ENCODE assay signal across 1 cellular context in the genomic region with DNA sequence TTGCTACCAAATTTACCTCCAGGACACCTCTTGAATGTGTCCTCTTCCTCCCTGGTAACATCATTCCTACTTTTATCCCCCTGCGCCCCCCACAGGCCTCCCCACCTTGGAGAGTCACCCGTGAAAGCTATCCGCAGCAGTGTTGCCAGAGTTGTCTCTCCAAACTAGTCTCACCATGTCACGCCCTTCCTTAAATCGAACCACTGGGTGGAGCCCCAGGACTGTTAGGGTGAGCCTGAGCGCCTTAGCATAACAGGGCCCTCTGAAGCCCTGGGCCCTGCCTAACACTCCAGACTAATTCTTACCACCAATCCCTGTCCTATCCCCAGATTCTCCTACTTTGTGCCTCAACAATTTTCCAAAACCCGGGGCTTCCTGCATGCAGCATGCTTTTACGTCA.
TF ChIP-seq lines count a peak whose summit lies in the region.

No MANE protein-coding gene starts in this region.

TF ChIP-seq in HEK293, 187 proteins besides CTCF, POLR2A, EP300 and RAD21 (continued from another document):
- TF ChIP-seq, protein P1, sequence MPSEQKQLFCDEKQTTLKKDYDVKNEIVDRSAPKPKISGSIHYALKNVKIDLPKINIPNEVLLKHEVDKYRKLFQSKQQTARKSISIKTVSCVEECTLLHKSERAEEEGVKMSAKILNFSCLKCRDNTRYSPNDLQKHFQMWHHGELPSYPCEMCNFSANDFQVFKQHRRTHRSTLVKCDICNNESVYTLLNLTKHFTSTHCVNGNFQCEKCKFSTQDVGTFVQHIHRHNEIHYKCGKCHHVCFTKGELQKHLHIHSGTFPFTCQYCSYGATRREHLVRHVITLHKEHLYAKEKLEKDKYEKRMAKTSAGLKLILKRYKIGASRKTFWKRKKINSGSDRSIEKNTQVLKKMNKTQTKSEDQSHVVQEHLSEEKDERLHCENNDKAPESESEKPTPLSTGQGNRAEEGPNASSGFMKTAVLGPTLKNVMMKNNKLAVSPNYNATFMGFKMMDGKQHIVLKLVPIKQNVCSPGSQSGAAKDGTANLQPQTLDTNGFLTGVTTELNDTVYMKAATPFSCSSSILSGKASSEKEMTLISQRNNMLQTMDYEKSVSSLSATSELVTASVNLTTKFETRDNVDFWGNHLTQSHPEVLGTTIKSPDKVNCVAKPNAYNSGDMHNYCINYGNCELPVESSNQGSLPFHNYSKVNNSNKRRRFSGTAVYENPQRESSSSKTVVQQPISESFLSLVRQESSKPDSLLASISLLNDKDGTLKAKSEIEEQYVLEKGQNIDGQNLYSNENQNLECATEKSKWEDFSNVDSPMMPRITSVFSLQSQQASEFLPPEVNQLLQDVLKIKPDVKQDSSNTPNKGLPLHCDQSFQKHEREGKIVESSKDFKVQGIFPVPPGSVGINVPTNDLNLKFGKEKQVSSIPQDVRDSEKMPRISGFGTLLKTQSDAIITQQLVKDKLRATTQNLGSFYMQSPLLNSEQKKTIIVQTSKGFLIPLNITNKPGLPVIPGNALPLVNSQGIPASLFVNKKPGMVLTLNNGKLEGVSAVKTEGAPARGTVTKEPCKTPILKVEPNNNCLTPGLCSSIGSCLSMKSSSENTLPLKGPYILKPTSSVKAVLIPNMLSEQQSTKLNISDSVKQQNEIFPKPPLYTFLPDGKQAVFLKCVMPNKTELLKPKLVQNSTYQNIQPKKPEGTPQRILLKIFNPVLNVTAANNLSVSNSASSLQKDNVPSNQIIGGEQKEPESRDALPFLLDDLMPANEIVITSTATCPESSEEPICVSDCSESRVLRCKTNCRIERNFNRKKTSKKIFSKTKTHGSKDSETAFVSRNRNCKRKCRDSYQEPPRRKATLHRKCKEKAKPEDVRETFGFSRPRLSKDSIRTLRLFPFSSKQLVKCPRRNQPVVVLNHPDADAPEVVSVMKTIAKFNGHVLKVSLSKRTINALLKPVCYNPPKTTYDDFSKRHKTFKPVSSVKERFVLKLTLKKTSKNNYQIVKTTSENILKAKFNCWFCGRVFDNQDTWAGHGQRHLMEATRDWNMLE (tag by site-specific recombination; conservative IDR thresholded peaks at IDR 0.05; ENCODE audit: low read depth), result no peak
- TF ChIP-seq ZNF473 (tag by site-specific recombination; IDR thresholded peaks at IDR 0.05), result no peak
- TF ChIP-seq, protein P2, sequence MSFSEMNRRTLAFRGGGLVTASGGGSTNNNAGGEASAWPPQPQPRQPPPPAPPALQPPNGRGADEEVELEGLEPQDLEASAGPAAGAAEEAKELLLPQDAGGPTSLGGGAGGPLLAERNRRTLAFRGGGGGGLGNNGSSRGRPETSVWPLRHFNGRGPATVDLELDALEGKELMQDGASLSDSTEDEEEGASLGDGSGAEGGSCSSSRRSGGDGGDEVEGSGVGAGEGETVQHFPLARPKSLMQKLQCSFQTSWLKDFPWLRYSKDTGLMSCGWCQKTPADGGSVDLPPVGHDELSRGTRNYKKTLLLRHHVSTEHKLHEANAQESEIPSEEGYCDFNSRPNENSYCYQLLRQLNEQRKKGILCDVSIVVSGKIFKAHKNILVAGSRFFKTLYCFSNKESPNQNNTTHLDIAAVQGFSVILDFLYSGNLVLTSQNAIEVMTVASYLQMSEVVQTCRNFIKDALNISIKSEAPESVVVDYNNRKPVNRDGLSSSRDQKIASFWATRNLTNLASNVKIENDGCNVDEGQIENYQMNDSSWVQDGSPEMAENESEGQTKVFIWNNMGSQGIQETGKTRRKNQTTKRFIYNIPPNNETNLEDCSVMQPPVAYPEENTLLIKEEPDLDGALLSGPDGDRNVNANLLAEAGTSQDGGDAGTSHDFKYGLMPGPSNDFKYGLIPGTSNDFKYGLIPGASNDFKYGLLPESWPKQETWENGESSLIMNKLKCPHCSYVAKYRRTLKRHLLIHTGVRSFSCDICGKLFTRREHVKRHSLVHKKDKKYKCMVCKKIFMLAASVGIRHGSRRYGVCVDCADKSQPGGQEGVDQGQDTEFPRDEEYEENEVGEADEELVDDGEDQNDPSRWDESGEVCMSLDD (tag by site-specific recombination; IDR thresholded peaks at IDR 0.05), result no peak
- TF ChIP-seq ZNF510 (tag by site-specific recombination; IDR thresholded peaks at IDR 0.05; ENCODE audit: insufficient replicate concordance), result no peak
- TF ChIP-seq, protein P3, sequence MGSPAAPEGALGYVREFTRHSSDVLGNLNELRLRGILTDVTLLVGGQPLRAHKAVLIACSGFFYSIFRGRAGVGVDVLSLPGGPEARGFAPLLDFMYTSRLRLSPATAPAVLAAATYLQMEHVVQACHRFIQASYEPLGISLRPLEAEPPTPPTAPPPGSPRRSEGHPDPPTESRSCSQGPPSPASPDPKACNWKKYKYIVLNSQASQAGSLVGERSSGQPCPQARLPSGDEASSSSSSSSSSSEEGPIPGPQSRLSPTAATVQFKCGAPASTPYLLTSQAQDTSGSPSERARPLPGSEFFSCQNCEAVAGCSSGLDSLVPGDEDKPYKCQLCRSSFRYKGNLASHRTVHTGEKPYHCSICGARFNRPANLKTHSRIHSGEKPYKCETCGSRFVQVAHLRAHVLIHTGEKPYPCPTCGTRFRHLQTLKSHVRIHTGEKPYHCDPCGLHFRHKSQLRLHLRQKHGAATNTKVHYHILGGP (tag by site-specific recombination; IDR thresholded peaks at IDR 0.05), result no peak
- TF ChIP-seq ZNF133 (tag by site-specific recombination; IDR thresholded peaks at IDR 0.05), result no peak
- no peak for TF ChIP-seq ZBTB21 (tag by site-specific recombination; IDR thresholded peaks at IDR 0.05)
